ENCODE assay signal across 8 cellular contexts in genomic region chr16:57999971-58000705, GRCh38. TPM values are rescaled to one million over a fixed set of nuclear protein-coding genes. Genes with fewer than 3 reads are reported as not detected.
A peak's percentile ranks its signal among the peaks of the same experiment; 100 is the strongest.
DNase-seq lines count a peak whose midpoint lies in the region; ATAC-seq, FAIRE-seq and TF ChIP-seq lines count a peak whose summit lies in the region.

TSS of gene ZNF319 (minus strand) at chr16:58000672. CDS start at chr16:57998265, 2,407 bp downstream.

- H3K79me2 ChIP-seq in Loucy (ENCODE audit: insufficient read depth, low read length): peaks cover 41% of the 10 kb centered on the region; the same call in 1 of the 2 replicates
- peaks cover 12% of the 10 kb centered on the region for H3K79me2 ChIP-seq in GM12878 (ENCODE audit: control insufficient read depth, insufficient read depth, low read length)

- H3F3A ChIP-seq in Loucy (ENCODE audit: low read depth): peaks cover 2% of the 10 kb centered on the region; the same call in 1 of the 2 replicates

- TF ChIP-seq EP300 in GM12878 (IDR thresholded peaks at IDR 0.05; ENCODE audit: borderline replicate concordance in 1 of 2, control insufficient read depth in 1 of 2, low read depth in 2 of 2, low read length in 2 of 2): no peak

- no peaks in the 10 kb centered on the region for H3K9me3 ChIP-seq in Loucy (ENCODE audit: insufficient read depth, low read depth, low read length)
- H3K9me3 ChIP-seq in GM12878 (replicated peaks; ENCODE audit: control insufficient read depth, insufficient read depth, low read length): no peaks in the 10 kb centered on the region

- H2AFZ ChIP-seq in Loucy (ENCODE audit: low read length): peak within 1 kb of the TSS; percentile 85
- peak within 1 kb of the TSS; percentile 94 for H2AFZ ChIP-seq in GM12878 (ENCODE audit: control insufficient read depth, low read depth, low read length)

- no TSS peak for BruUV-seq in GM12878 (replicated peaks; lab: Mats Ljungman, UMichigan)

- TF ChIP-seq RAD21 in GM12878 (IDR thresholded peaks at IDR 0.05; ENCODE audit: insufficient read depth, low read depth, low read length): no peak

- TF ChIP-seq POLR2A in GM12892 (IDR thresholded peaks at IDR 0.05; ENCODE audit: low read depth, low read length) (no peak), GM12878 (IDR thresholded peaks at IDR 0.05; ENCODE audit: low read depth, low read length) (peak; percentile 16; the same call in 1 of the 2 replicates)

- H3K36me3 ChIP-seq in Loucy (ENCODE audit: insufficient read depth, low read length) (peaks cover 8% of the 10 kb centered on the region; the same call in 1 of the 2 replicates), GM12878 (ENCODE audit: control insufficient read depth in 2 of 2, insufficient read depth in 2 of 2, low read length in 1 of 2) (no peaks in the 10 kb centered on the region; a peak in 1 of 4 replicates)

- DNase-seq in GM12892 (ENCODE audit: insufficient read length) (peak; percentile 61), GM12878 (ENCODE audit: low read depth, low spot score) (no peak), kidney glomerular epithelial cell (lab: John Stamatoyannopoulos, UW) (peak; percentile 31), glomerular visceral epithelial cell (ENCODE audit: extremely low spot score) (no peak), NCI-H146 (lab: John Stamatoyannopoulos, UW) (no peak)
- peak; percentile 34 for DNase-seq in stimulated activated naive CD8-positive, alpha-beta T cell treated with anti-CD3 and anti-CD28 coated beads, Interleukin-15, Interleukin-2, amounts not matched to agents 100 U/mL and 50 U/mL, for 24 hours

- peak; percentile 21 for ATAC-seq in GM21737 (IDR thresholded peaks at IDR 0.05; ENCODE audit: unreplicated experiment)
- ATAC-seq in GM12878: peak; percentile 7
- ATAC-seq in stimulated activated naive CD8-positive, alpha-beta T cell treated with anti-CD3 and anti-CD28 coated beads, Interleukin-15, Interleukin-2, amounts not matched to agents 100 U/mL and 50 U/mL, for 24 hours: peak; percentile 12

- CTCF ChIA-PET in GM12878 (lab: Yijun Ruan, JAX): interaction anchor here (1.0 to 3.8 kb wide), 7 partner anchors 21 to 421 kb away, joined by 3 to 20 read pairs (median 4); no protein-coding TSS in a partner anchor

- H3K27me3 ChIP-seq in Loucy (ENCODE audit: insufficient read depth, low read length, poor library complexity, severe bottlenecking) (no peaks in the 10 kb centered on the region), GM12878 (replicated peaks in 1 of 2; ENCODE audit: control insufficient read depth in 2 of 2, insufficient read depth in 2 of 2, low read length in 1 of 2) (no peaks in the 10 kb centered on the region)

- H3K9ac ChIP-seq in Loucy (ENCODE audit: low read depth, low read length, poor library complexity, severe bottlenecking) (peak within 1 kb of the TSS; percentile 91), GM12878 (ENCODE audit: control insufficient read depth, insufficient read depth, low read length) (peak within 1 kb of the TSS; percentile 74)

- POLR2A ChIA-PET in GM12878 (lab: Charles Lee): interaction anchor here (0.5 to 0.6 kb wide), 2 partner anchors 18 to 79 kb away, joined by 4 read pairs; no protein-coding TSS in a partner anchor

- H3K4me3 ChIP-seq in Loucy (ENCODE audit: low read length, poor library complexity, severe bottlenecking) (peak within 1 kb of the TSS; percentile 87), GM12878 (peak within 1 kb of the TSS; percentile 98)

- H3K4me2 ChIP-seq in Loucy (ENCODE audit: low read depth, low read length, poor library complexity, severe bottlenecking) (peak within 1 kb of the TSS; percentile 97), GM12878 (ENCODE audit: control insufficient read depth, insufficient read depth) (peak within 1 kb of the TSS; percentile 98)

- intact Hi-C loops in GM12878 (cut with micrococcal nuclease; ENCODE audit: unreplicated experiment): loop anchor here (5.0 kb wide), 1 partner anchor 408 kb away; no protein-coding TSS in a partner anchor

- SMC1A ChIA-PET in GM12878 (lab: Charles Lee; ENCODE audit: uncharacterized antibody, unreplicated experiment): interaction anchor here (0.8 to 2.3 kb wide), 3 partner anchors 94 to 121 kb away, joined by 3 to 9 read pairs (median 4); no protein-coding TSS in a partner anchor

- H3K27ac ChIP-seq in GM12878 (ENCODE audit: control insufficient read depth, insufficient read depth): peak within 1 kb of the TSS; percentile 78

- H3K4me1 ChIP-seq in Loucy (ENCODE audit: insufficient read depth, low read length, poor library complexity, severe bottlenecking) (peaks cover 46% of the 10 kb centered on the region), GM12878 (ENCODE audit: control insufficient read depth, insufficient read depth, low read length) (peaks cover 13% of the 10 kb centered on the region)

- TF ChIP-seq CTCF in Loucy (conservative IDR thresholded peaks at IDR 0.05; ENCODE audit: low read length) (no peak), GM12878 (IDR thresholded peaks at IDR 0.05 in 2 of 3, conservative IDR thresholded peaks at IDR 0.05 in 1 of 3; ENCODE audit: control insufficient read depth in 2 of 3, extremely low read depth in 1 of 3, insufficient read depth in 1 of 3, low read depth in 3 of 3, low read length in 3 of 3) (no peak)

- FAIRE-seq in GM12892 (lab: Jason Lieb, UNC) (peak; percentile 30), GM12878 (lab: Jason Lieb, UNC) (no peak)

- 2% methylated on average over 35 of the region's 95 CpGs for WGBS in GM12878 (ENCODE audit: insufficient coverage, insufficient replicate concordance, low lambda C conversion rate, missing lambda C conversion rate)

- peaks cover 22% of the 10 kb centered on the region for H4K20me1 ChIP-seq in Loucy (ENCODE audit: insufficient read depth, low read length, poor library complexity, severe bottlenecking)
- no peaks in the 10 kb centered on the region for H4K20me1 ChIP-seq in GM12878 (ENCODE audit: control insufficient read depth, insufficient read depth)

- RAD21 ChIA-PET in GM12878 (lab: Charles Lee; ENCODE audit: unreplicated experiment): interaction anchor here (1.1 to 2.3 kb wide), 4 partner anchors 94 to 127 kb away, joined by 3 to 5 read pairs (median 4); no protein-coding TSS in a partner anchor

- no peaks in the 10 kb centered on the region for H3K9me2 ChIP-seq in Loucy (replicated peaks; ENCODE audit: low read depth, low read length)

- in situ Hi-C loops in GM12878 (cut with MboI): loop anchor here (5.0 to 10.0 kb wide), 3 partner anchors 103 to 415 kb away; no protein-coding TSS in a partner anchor

TF ChIP-seq in GM12878, 131 proteins besides CTCF, POLR2A, EP300 and RAD21 (continues in another document):
- TF ChIP-seq IRF5 (IDR thresholded peaks at IDR 0.05; ENCODE audit: borderline replicate concordance): no peak
- 0 out of 2 replicates have a peak, but pooled peaks have one; percentile 38 for TF ChIP-seq CHD1 (IDR thresholded peaks at IDR 0.05; ENCODE audit: low read depth, low read length)
- TF ChIP-seq MTA3 (IDR thresholded peaks at IDR 0.05; ENCODE audit: borderline replicate concordance, low read length): no peak
- TF ChIP-seq LARP7 (IDR thresholded peaks at IDR 0.05): peak; percentile 87
- TF ChIP-seq KDM1A (IDR thresholded peaks at IDR 0.05; ENCODE audit: borderline replicate concordance): no peak
- TF ChIP-seq SIX5 (IDR thresholded peaks at IDR 0.05; ENCODE audit: low read depth, low read length, severe bottlenecking): no peak
- TF ChIP-seq, protein P1, sequence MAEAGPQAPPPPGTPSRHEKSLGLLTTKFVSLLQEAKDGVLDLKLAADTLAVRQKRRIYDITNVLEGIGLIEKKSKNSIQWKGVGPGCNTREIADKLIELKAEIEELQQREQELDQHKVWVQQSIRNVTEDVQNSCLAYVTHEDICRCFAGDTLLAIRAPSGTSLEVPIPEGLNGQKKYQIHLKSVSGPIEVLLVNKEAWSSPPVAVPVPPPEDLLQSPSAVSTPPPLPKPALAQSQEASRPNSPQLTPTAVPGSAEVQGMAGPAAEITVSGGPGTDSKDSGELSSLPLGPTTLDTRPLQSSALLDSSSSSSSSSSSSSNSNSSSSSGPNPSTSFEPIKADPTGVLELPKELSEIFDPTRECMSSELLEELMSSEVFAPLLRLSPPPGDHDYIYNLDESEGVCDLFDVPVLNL (IDR thresholded peaks at IDR 0.05; ENCODE audit: low read depth, low read length): no peak
- peak; percentile 84; the same call in 1 of the 2 replicates for TF ChIP-seq GATAD2B (conservative IDR thresholded peaks at IDR 0.05; ENCODE audit: low read depth)
- TF ChIP-seq HCFC1 (IDR thresholded peaks at IDR 0.05; ENCODE audit: low read length): peak; percentile 26; the same call in 1 of the 2 replicates
- TF ChIP-seq IKZF1 (conservative IDR thresholded peaks at IDR 0.05): peak; percentile 72
- peak; percentile 65 for TF ChIP-seq YY1 (IDR thresholded peaks at IDR 0.05; ENCODE audit: low read depth, low read length)
- peak; percentile 43; the same call in 1 of the 2 replicates for TF ChIP-seq BACH1 (IDR thresholded peaks at IDR 0.05; ENCODE audit: borderline replicate concordance)

RNA-seq across cellular contexts. Expression of gene ZNF319, which starts in this region (rescaled TPM):
- polyA plus RNA-seq in GM12892 (2012; ENCODE audit: missing spikeins): 1.4 TPM
- 4.3 and 5.1 TPM in 2 replicates for total RNA-seq in GM12878 (2013; cell fraction: nucleolus; rRNA removed)
- 1.4 TPM in 2 replicates for total RNA-seq in GM12878 (2014; rRNA removed)
- 1.1 TPM in 2 replicates for total RNA-seq in GM12878 (2014; rRNA removed; fragmentation: Illumina TruSeq; extraction: Trizol)
- total RNA-seq in GM12878 (2021): 6.9 and 7.4 TPM in 2 replicates
- polyA plus RNA-seq in GM12878 (2011; ENCODE audit: low read depth): 1.4 TPM
- 0.72 and 1.7 TPM in 2 replicates for polyA plus RNA-seq in GM12878 (2011; rRNA removed)
- 2.5 and 2.7 TPM in 2 replicates for polyA plus RNA-seq in GM12878 (2011; cell fraction: cytosol; rRNA removed)
- polyA plus RNA-seq in GM12878 (2011; cell fraction: nucleus; rRNA removed): 5.4 and 8.8 TPM in 2 replicates
- polyA plus RNA-seq in GM12878 (2012): 3.7 and 4.1 TPM in 2 replicates
- 1.2 and 1.8 TPM in 2 replicates for polyA plus RNA-seq in GM12878 (2014; fragmentation: Illumina TruSeq; extraction: Trizol)
- polyA plus RNA-seq in GM12878 (2014; fragmentation: Nextera tagmentation; extraction: Ambion mirVana): under 1 TPM; 0.29 to 0.69 TPM
- 2.7 and 3.7 TPM in 2 replicates for polyA plus RNA-seq in GM12878 (2014; rRNA removed)
- polyA plus RNA-seq in GM12878 (2016; fragmentation: Nextera tagmentation; extraction: Ambion mirVana): 1 to 10 TPM; 2.8 to 3.3 TPM
- 2.8 and 5.1 TPM in 2 replicates for polyA minus RNA-seq in GM12878 (2011; rRNA and poly(A)+ RNA removed)
- 2.1 TPM in 2 replicates for polyA minus RNA-seq in GM12878 (2011; cell fraction: cytosol; rRNA and poly(A)+ RNA removed)
- polyA minus RNA-seq in GM12878 (2011; cell fraction: nucleus; rRNA and poly(A)+ RNA removed): 5.0 and 7.0 TPM in 2 replicates

Comparison
In these comparisons a context has a peak if more than half of its experiments do, and no peak if none do; other contexts are left out.
1. DNase-seq: peak in GM12892 (single experiment), kidney glomerular epithelial cell (single experiment) and stimulated activated naive CD8-positive, alpha-beta T cell treated with anti-CD3 and anti-CD28 coated beads, Interleukin-15, Interleukin-2, amounts not matched to agents 100 U/mL and 50 U/mL, for 24 hours (single experiment); none in GM12878 (single experiment), glomerular visceral epithelial cell (single experiment) and NCI-H146 (single experiment).
2. Peak in every context shown above with its lines, with median percentiles within 50 percentile points of each other: ATAC-seq.